In the genomic region with DNA sequence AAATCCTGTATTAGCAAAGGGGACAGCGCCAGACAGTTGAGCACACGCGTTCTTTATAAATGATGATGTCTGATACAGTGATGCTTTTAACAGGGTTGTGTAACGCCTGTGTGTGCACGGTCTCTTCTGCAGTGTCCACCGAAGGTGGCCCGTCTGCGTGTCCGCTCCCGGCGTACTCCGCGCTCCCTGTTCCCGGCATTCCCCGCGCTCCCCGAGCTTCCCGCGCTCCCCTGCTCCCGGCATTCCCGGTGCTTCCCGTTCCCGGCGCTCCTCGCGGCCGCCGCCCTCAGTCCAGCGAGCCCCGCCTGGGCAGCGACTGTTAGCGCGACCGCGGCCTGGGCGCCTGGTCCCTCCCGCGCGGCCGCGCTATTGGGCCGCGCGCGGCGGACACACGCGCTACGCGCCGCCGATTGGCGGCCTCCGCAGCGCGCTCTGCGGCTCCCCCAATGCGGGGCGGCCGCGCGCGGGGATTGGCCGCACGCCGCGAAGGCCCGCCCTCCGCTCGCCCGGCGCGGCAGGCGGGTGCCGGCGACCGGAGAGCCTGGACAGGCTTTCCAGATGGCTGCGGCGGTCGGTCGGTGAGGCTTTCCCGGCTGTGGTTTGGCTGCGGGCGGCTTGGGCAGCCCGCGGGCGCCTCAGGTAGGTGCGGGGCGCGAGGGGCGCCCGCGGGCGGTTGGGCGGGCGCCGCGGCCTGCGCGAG, we compare ENCODE assay signal across 8 cellular contexts. TPM values are rescaled to one million over a fixed set of nuclear protein-coding genes. Genes with fewer than 3 reads are reported as not detected.
DNase-seq lines count a peak whose midpoint lies in the region; ATAC-seq lines count a peak whose summit lies in the region.

A gene (plus strand): TSS at position 497 of the 700 bp plus-strand sequence. CDS start 5,723 bp downstream, outside the sequence.

- H3K4me3 Mint-ChIP-seq in IgD-negative memory B cell, result peak within 1 kb of the TSS; percentile 92 to 95 (median 94)
- peak within 1 kb of the TSS; percentile 87 for H3K4me3 Mint-ChIP-seq in activated T-cell treated with anti-CD3 and anti-CD28 coated beads, Interleukin-2, amount 50 U/mL, for 4 hours

- DNase-seq in DMS 273 (lab: John Stamatoyannopoulos, UW; ENCODE audit: unreplicated experiment) (peak; percentile 96), OCI-M2 (lab: John Stamatoyannopoulos, UW; ENCODE audit: unreplicated experiment) (peak; percentile 37)
- DNase-seq in activated T-cell treated with anti-CD3 and anti-CD28 coated beads, Interleukin-2, amount 50 U/mL, for 4 hours, result peak; percentile 59
- peak; percentile 27 to 31 for DNase-seq in stimulated activated CD8-positive, alpha-beta memory T cell treated with anti-CD3 and anti-CD28 coated beads, Interleukin-7, amount 100 ng/mL, for 1 hour (ENCODE audit: low read depth in 2 of 2)

- no peaks in the 10 kb centered on the region for H3K27me3 Mint-ChIP-seq in IgD-negative memory B cell
- no peaks in the 10 kb centered on the region for H3K27me3 Mint-ChIP-seq in activated T-cell treated with anti-CD3 and anti-CD28 coated beads, Interleukin-2, amount 50 U/mL, for 4 hours (ENCODE audit: low read depth)

- peak within 1 kb of the TSS; percentile 82 to 86 for H3K9ac ChIP-seq in mucosa of rectum (ENCODE audit: low read depth in 1 of 2, low read length in 2 of 2)

- no peaks in the 10 kb centered on the region for H3K9me3 ChIP-seq in esophagus (ENCODE audit: control insufficient read depth in 2 of 2, insufficient read depth in 1 of 2, low read depth in 1 of 2, low read length in 1 of 2)
- no peaks in the 10 kb centered on the region for H3K9me3 ChIP-seq in mucosa of rectum (ENCODE audit: control insufficient read depth in 2 of 2, low read length in 2 of 2)

- peaks cover 0 to 3% of the 10 kb centered on the region in 2 donors for H3K36me3 ChIP-seq in esophagus (ENCODE audit: control insufficient read depth in 2 of 2, insufficient read depth in 2 of 2, low read length in 1 of 2)
- no peaks in the 10 kb centered on the region for H3K36me3 ChIP-seq in mucosa of rectum (ENCODE audit: control insufficient read depth in 2 of 2, insufficient read depth in 2 of 2, low read length in 2 of 2)

- WGBS in esophagus, 2 donors, result 0 to 1% methylated on average over 94 to 100 of the region's 100 CpGs

- no peaks in the 10 kb centered on the region for H3K36me3 Mint-ChIP-seq in IgD-negative memory B cell
- H3K36me3 Mint-ChIP-seq in activated T-cell treated with anti-CD3 and anti-CD28 coated beads, Interleukin-2, amount 50 U/mL, for 4 hours (ENCODE audit: insufficient read depth), result peaks cover 2% of the 10 kb centered on the region

- no peaks in the 10 kb centered on the region for H3K9me3 Mint-ChIP-seq in IgD-negative memory B cell
- H3K9me3 Mint-ChIP-seq in activated T-cell treated with anti-CD3 and anti-CD28 coated beads, Interleukin-2, amount 50 U/mL, for 4 hours, result no peaks in the 10 kb centered on the region

- H3K4me3 ChIP-seq in esophagus (ENCODE audit: low read depth in 1 of 2, low read length in 2 of 2) (peak within 1 kb of the TSS; percentile 49 to 58), mucosa of rectum (ENCODE audit: low read length in 2 of 2) (peak within 1 kb of the TSS; percentile 77 to 96)

- H3K27ac Mint-ChIP-seq in IgD-negative memory B cell, result peak within 1 kb of the TSS; percentile 31 to 90 (median 72)

- peak; percentile 74 for ATAC-seq in GM21529 (IDR thresholded peaks at IDR 0.05; ENCODE audit: unreplicated experiment)
- peak; percentile 96 to 97 for ATAC-seq in activated T-cell treated with anti-CD3 and anti-CD28 coated beads, Interleukin-2, amount 50 U/mL, for 4 hours

- peaks cover 4 to 30% (median 8%) of the 10 kb centered on the region in 3 donors for H3K4me1 Mint-ChIP-seq in IgD-negative memory B cell
- peaks cover 39% of the 10 kb centered on the region for H3K4me1 Mint-ChIP-seq in activated T-cell treated with anti-CD3 and anti-CD28 coated beads, Interleukin-2, amount 50 U/mL, for 4 hours (ENCODE audit: low read depth)

- H3K27ac ChIP-seq in esophagus (ENCODE audit: low read depth in 2 of 2, low read length in 1 of 2) (peak within 1 kb of the TSS; percentile 94 to 95), mucosa of rectum (ENCODE audit: low read depth in 2 of 2, low read length in 2 of 2) (peak within 1 kb of the TSS; percentile 88 to 91)

- H3K4me1 ChIP-seq in esophagus (ENCODE audit: control insufficient read depth in 2 of 2, insufficient read depth in 2 of 2, low read length in 1 of 2) (peaks cover 6 to 25% of the 10 kb centered on the region in 2 donors), mucosa of rectum (ENCODE audit: control insufficient read depth in 2 of 2, insufficient read depth in 2 of 2, low read length in 2 of 2) (peaks cover 8 to 27% of the 10 kb centered on the region in 2 donors)

- H3K27me3 ChIP-seq in esophagus (ENCODE audit: control insufficient read depth in 1 of 2, insufficient read depth in 2 of 2, low read length in 2 of 2) (no peaks in the 10 kb centered on the region), mucosa of rectum (ENCODE audit: control insufficient read depth in 2 of 2, insufficient read depth in 2 of 2, low read length in 2 of 2) (no peaks in the 10 kb centered on the region)

RNA-seq across cellular contexts. Expression of the gene that starts here (rescaled TPM):
- 4.8 TPM for polyA plus RNA-seq in IgD-negative memory B cell
- total RNA-seq in activated T-cell treated with anti-CD3 and anti-CD28 coated beads, Interleukin-2, amount 50 U/mL, for 4 hours, result 10 to 100 TPM; 56.2 to 65.3 (median 60.9) TPM
- 10 to 100 TPM; 14.1 to 21.6 TPM for polyA plus RNA-seq in esophagus

Comparison
In these comparisons a context has a peak if more than half of its experiments do, and no peak if none do; other contexts are left out.
1. Peak in every context shown above with its lines: DNase-seq, ATAC-seq, H3K4me3 ChIP-seq and H3K27ac ChIP-seq.
2. DNase-seq: peak in every context shown above with its lines; median percentile 96 in DMS 273; 59 in activated T-cell treated with anti-CD3 and anti-CD28 coated beads, Interleukin-2, amount 50 U/mL, for 4 hours; 37 in OCI-M2; 29 in stimulated activated CD8-positive, alpha-beta memory T cell treated with anti-CD3 and anti-CD28 coated beads, Interleukin-7, amount 100 ng/mL, for 1 hour.